In genomic region chr22:31230155-31230870, GRCh38 we compare ENCODE assay signal across 8 cellular contexts. TPM values are rescaled to one million over a fixed set of nuclear protein-coding genes. Genes with fewer than 3 reads are reported as not detected.
DNase-seq lines count a peak whose midpoint lies in the region; ATAC-seq and TF ChIP-seq lines count a peak whose summit lies in the region.

No MANE protein-coding gene starts in this region.

- H3K36me3 Mint-ChIP-seq in T-helper 2 cell treated with Interferon-gamma antibody and Interleukin-4, amounts not matched to agents 5 μg/mL and 100 μg/mL, for 36 hours (ENCODE audit: low read depth): peaks cover 26% of the 10 kb centered on the region
- H3K36me3 Mint-ChIP-seq in activated naive CD8-positive, alpha-beta T cell treated with anti-CD3 and anti-CD28 coated beads, Interleukin-2, amount 10 ng/mL, durations not matched to agents 7 days and 5 days: peaks cover 15% of the 10 kb centered on the region

- no peaks in the 10 kb centered on the region for H3K27me3 Mint-ChIP-seq in T-helper 2 cell treated with Interferon-gamma antibody and Interleukin-4, amounts not matched to agents 5 μg/mL and 100 μg/mL, for 36 hours (ENCODE audit: low read depth)
- H3K27me3 Mint-ChIP-seq in activated naive CD8-positive, alpha-beta T cell treated with anti-CD3 and anti-CD28 coated beads, Interleukin-2, amount 10 ng/mL, durations not matched to agents 7 days and 5 days: no peaks in the 10 kb centered on the region

- H3K27ac ChIP-seq in layer of hippocampus (ENCODE audit: low read depth, low read length) (peak overlapping the region; percentile 46), thoracic aorta (peak overlapping the region; percentile 54 to 86)

- ATAC-seq in activated naive CD8-positive, alpha-beta T cell treated with anti-CD3 and anti-CD28 coated beads, Interleukin-2, amount 10 ng/mL, durations not matched to agents 7 days and 5 days (ENCODE audit: low read depth): no peak
- ATAC-seq in thoracic aorta (ENCODE audit: insufficient number of reproducible peaks, low FRiP score, low read depth) (peak; percentile 66), HG03039 (IDR thresholded peaks at IDR 0.05; ENCODE audit: unreplicated experiment) (no peak)

- DNase-seq in T-helper 2 cell treated with Interferon-gamma antibody and Interleukin-4, amounts not matched to agents 5 μg/mL and 100 μg/mL, for 36 hours (ENCODE audit: low spot score): no peak
- no peak for DNase-seq in T-helper 2 cell
- no peak for DNase-seq in activated naive CD8-positive, alpha-beta T cell treated with anti-CD3 and anti-CD28 coated beads, Interleukin-2, amount 10 ng/mL, durations not matched to agents 7 days and 5 days
- DNase-seq in thoracic aorta (ENCODE audit: low spot score): no peak
- DNase-seq in NCI-H2107 treated with DMSO at 0.1 percent for 48 hours (lab: John Stamatoyannopoulos, UW; ENCODE audit: unreplicated experiment): no peak
- DNase-seq in NCI-H2029 treated with DMSO at 0.1 percent for 48 hours (lab: John Stamatoyannopoulos, UW): no peak

- H3K9me3 Mint-ChIP-seq in T-helper 2 cell treated with Interferon-gamma antibody and Interleukin-4, amounts not matched to agents 5 μg/mL and 100 μg/mL, for 36 hours: no peaks in the 10 kb centered on the region
- no peaks in the 10 kb centered on the region for H3K9me3 Mint-ChIP-seq in activated naive CD8-positive, alpha-beta T cell treated with anti-CD3 and anti-CD28 coated beads, Interleukin-2, amount 10 ng/mL, durations not matched to agents 7 days and 5 days

- H3K27ac Mint-ChIP-seq in T-helper 2 cell treated with Interferon-gamma antibody and Interleukin-4, amounts not matched to agents 5 μg/mL and 100 μg/mL, for 36 hours: peak overlapping the region; percentile 92
- H3K27ac Mint-ChIP-seq in activated naive CD8-positive, alpha-beta T cell treated with anti-CD3 and anti-CD28 coated beads, Interleukin-2, amount 10 ng/mL, durations not matched to agents 7 days and 5 days: peak overlapping the region; percentile 95

- no peak overlapping the region for H3K4me3 ChIP-seq in thoracic aorta

- H3K4me1 Mint-ChIP-seq in T-helper 2 cell treated with Interferon-gamma antibody and Interleukin-4, amounts not matched to agents 5 μg/mL and 100 μg/mL, for 36 hours (ENCODE audit: low read depth): peaks cover 45% of the 10 kb centered on the region
- H3K4me1 Mint-ChIP-seq in activated naive CD8-positive, alpha-beta T cell treated with anti-CD3 and anti-CD28 coated beads, Interleukin-2, amount 10 ng/mL, durations not matched to agents 7 days and 5 days: peaks cover 41% of the 10 kb centered on the region

- POLR2A ChIA-PET in activated naive CD8-positive, alpha-beta T cell treated with anti-CD3 and anti-CD28 coated beads, Interleukin-2, amount 10 ng/mL, durations not matched to agents 7 days and 5 days (lab: Charles Lee): interaction anchor here (1.6 kb wide), 1 partner anchor 17 kb away, joined by 7 read pairs; the partner anchor contains the start of gene LIMK2

- H3K27me3 ChIP-seq in layer of hippocampus (ENCODE audit: control insufficient read depth, insufficient read depth, low read length) (no peaks in the 10 kb centered on the region), thoracic aorta (replicated peaks; ENCODE audit: insufficient read depth) (no peaks in the 10 kb centered on the region)

- no peak for TF ChIP-seq CTCF in thoracic aorta (IDR thresholded peaks at IDR 0.05)

- H3K4me1 ChIP-seq in thoracic aorta (ENCODE audit: control insufficient read depth in 1 of 2, low read depth in 2 of 2): peaks cover 10 to 27% of the 10 kb centered on the region in 2 donors

- H3K36me3 ChIP-seq in thoracic aorta: no peaks in the 10 kb centered on the region

- peak overlapping the region; percentile 67 for H3K4me3 Mint-ChIP-seq in T-helper 2 cell treated with Interferon-gamma antibody and Interleukin-4, amounts not matched to agents 5 μg/mL and 100 μg/mL, for 36 hours
- H3K4me3 Mint-ChIP-seq in activated naive CD8-positive, alpha-beta T cell treated with anti-CD3 and anti-CD28 coated beads, Interleukin-2, amount 10 ng/mL, durations not matched to agents 7 days and 5 days: peak overlapping the region; percentile 79

- no peaks in the 10 kb centered on the region for H3K9me3 ChIP-seq in thoracic aorta

RNA-seq across cellular contexts. Expression of gene LIMK2, which starts 18.2 kb away (rescaled TPM):
- total RNA-seq in activated naive CD8-positive, alpha-beta T cell treated with anti-CD3 and anti-CD28 coated beads, Interleukin-2, amount 10 ng/mL, durations not matched to agents 7 days and 5 days: 10 to 100 TPM; 38.9 to 39.9 TPM
- total RNA-seq in thoracic aorta: 10 to 100 TPM; 38.4 to 76.8 TPM
